In genomic region chr15:29139540-29140459, GRCh38 we compare ENCODE assay signal across 8 cellular contexts.
A peak's percentile ranks its signal among the peaks of the same experiment; 100 is the strongest.
DNase-seq lines count a peak whose midpoint lies in the region; FAIRE-seq and TF ChIP-seq lines count a peak whose summit lies in the region.

No MANE protein-coding gene starts in this region.

- intact Hi-C loops in ascending aorta (cut with DNase I): no loop called here

- DNase-seq in SIG-M5 treated with dmso at 0.1 percent for 504 hours (lab: John Stamatoyannopoulos, UW; ENCODE audit: unreplicated experiment): peak; percentile 6
- no peak for DNase-seq in SIG-M5 (lab: John Stamatoyannopoulos, UW)
- DNase-seq in HTR-8/SVneo (ENCODE audit: insufficient read length, low spot score): peak; percentile 59
- DNase-seq in T follicular helper cell (ENCODE audit: low read depth): peak; percentile 25
- peak in 1 of 2 donors; percentile 61 for DNase-seq in ascending aorta (ENCODE audit: low spot score in 2 of 2)
- no peak for DNase-seq in iPS DF 6.9 (ENCODE audit: low read depth, low spot score)
- peak; percentile 24 to 39 (median 35) for DNase-seq in stimulated activated CD4-positive, alpha-beta T cell treated with anti-CD3 and anti-CD28 coated beads, Interleukin-12 subunit alpha, Interleukin-12 subunit beta, amount 100 ng/mL, for 48 hours (ENCODE audit: low read depth in 2 of 3, low spot score in 1 of 3)
- no peak for DNase-seq in NCI-H1105 (lab: John Stamatoyannopoulos, UW)

- H3K4me1 ChIP-seq in ascending aorta (no peaks in the 10 kb centered on the region), iPS DF 6.9 (ENCODE audit: control insufficient read depth, insufficient read depth, low read length) (peaks cover 6% of the 10 kb centered on the region)

- no peaks in the 10 kb centered on the region for H3K9me3 ChIP-seq in ascending aorta
- H3K9me3 ChIP-seq in iPS DF 6.9 (ENCODE audit: control insufficient read depth, insufficient read depth, low read length): no peaks in the 10 kb centered on the region

- H3K4me3 ChIP-seq in ascending aorta (no peak overlapping the region), iPS DF 6.9 (ENCODE audit: low read length) (peak overlapping the region; percentile 29; the same call in 1 of the 2 replicates)

- peak; percentile 43 to 75 (median 49) for TF ChIP-seq CTCF in ascending aorta (IDR thresholded peaks at IDR 0.05)

- WGBS in iPS DF 6.9 (ENCODE audit: insufficient coverage, insufficient read length): no CpG with 5 or more reads among the region's 31 CpGs

- H3K27ac ChIP-seq in ascending aorta: no peak overlapping the region
- H3K27ac ChIP-seq in iPS DF 6.9 (ENCODE audit: low read length): no peak overlapping the region

- no peak for FAIRE-seq in HTR-8/SVneo (lab: Jason Lieb, UNC)

- H3K36me3 ChIP-seq in ascending aorta (no peaks in the 10 kb centered on the region), iPS DF 6.9 (ENCODE audit: control insufficient read depth, insufficient read depth, low read length) (no peaks in the 10 kb centered on the region)

- H3K27me3 ChIP-seq in ascending aorta (no peaks in the 10 kb centered on the region), iPS DF 6.9 (ENCODE audit: control insufficient read depth, insufficient read depth, low read length) (no peaks in the 10 kb centered on the region)

Comparison
In these comparisons a context has a peak if more than half of its experiments do, and no peak if none do; other contexts are left out.
1. DNase-seq: peak in SIG-M5 treated with dmso at 0.1 percent for 504 hours (single experiment), HTR-8/SVneo (single experiment), T follicular helper cell (single experiment) and stimulated activated CD4-positive, alpha-beta T cell treated with anti-CD3 and anti-CD28 coated beads, Interleukin-12 subunit alpha, Interleukin-12 subunit beta, amount 100 ng/mL, for 48 hours (3 of 3); none in SIG-M5 (single experiment), iPS DF 6.9 (single experiment) and NCI-H1105 (single experiment).